In the genomic region with DNA sequence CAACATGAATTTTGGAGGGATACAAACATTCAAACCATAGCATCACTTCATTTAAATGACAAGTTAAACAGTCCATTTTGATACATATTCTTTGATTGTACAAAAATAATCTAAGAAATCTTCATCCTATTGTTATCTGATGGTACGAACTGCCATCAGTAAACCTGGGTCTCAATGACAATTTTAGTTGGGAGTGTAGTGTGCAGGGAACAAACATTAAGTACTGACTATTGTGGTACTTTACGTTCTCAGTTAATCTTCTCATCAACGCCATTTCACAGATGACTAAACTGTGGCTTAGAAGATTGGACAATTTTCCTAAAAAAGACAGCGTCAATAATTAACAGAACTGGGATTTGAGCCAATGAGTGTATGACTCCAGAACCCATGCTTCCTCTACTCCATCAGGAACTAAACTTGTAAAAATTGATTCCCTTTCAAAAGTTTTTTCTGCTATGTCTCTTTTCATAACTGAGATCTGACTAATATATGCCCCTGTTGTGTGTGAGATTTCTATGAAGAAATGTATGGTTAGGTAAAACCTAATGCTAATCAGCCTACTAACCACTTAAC, we compare ENCODE assay signal across 1 cellular context.
TF ChIP-seq lines count a peak whose summit lies in the region.

No MANE protein-coding gene starts in this region.

TF ChIP-seq in SK-N-SH treated with all-trans-retinoic acid at 6 μM for 48 hours, 23 proteins besides CTCF, POLR2A, EP300 and RAD21 (continued from another document):
- TF ChIP-seq BACH2 (CRISPR knock-in tag; IDR thresholded peaks at IDR 0.05; ENCODE audit: borderline replicate concordance) (no peak), SNAI2 (CRISPR knock-in tag; IDR thresholded peaks at IDR 0.05) (no peak), ZNF70 (CRISPR knock-in tag; IDR thresholded peaks at IDR 0.05) (no peak), TCF4 (CRISPR knock-in tag; IDR thresholded peaks at IDR 0.05; ENCODE audit: borderline replicate concordance) (no peak)
- TF ChIP-seq, protein P1, sequence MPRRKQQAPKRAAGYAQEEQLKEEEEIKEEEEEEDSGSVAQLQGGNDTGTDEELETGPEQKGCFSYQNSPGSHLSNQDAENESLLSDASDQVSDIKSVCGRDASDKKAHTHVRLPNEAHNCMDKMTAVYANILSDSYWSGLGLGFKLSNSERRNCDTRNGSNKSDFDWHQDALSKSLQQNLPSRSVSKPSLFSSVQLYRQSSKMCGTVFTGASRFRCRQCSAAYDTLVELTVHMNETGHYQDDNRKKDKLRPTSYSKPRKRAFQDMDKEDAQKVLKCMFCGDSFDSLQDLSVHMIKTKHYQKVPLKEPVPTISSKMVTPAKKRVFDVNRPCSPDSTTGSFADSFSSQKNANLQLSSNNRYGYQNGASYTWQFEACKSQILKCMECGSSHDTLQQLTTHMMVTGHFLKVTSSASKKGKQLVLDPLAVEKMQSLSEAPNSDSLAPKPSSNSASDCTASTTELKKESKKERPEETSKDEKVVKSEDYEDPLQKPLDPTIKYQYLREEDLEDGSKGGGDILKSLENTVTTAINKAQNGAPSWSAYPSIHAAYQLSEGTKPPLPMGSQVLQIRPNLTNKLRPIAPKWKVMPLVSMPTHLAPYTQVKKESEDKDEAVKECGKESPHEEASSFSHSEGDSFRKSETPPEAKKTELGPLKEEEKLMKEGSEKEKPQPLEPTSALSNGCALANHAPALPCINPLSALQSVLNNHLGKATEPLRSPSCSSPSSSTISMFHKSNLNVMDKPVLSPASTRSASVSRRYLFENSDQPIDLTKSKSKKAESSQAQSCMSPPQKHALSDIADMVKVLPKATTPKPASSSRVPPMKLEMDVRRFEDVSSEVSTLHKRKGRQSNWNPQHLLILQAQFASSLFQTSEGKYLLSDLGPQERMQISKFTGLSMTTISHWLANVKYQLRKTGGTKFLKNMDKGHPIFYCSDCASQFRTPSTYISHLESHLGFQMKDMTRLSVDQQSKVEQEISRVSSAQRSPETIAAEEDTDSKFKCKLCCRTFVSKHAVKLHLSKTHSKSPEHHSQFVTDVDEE (CRISPR knock-in tag; IDR thresholded peaks at IDR 0.05): no peak
